ENCODE assay signal across 1 cellular context in genomic region chr9:104927912-104928740, GRCh38.
TF ChIP-seq lines count a peak whose summit lies in the region.

TSS of gene ABCA1 (minus strand) at chr9:104928155. CDS start at chr9:104903679, 24,476 bp downstream.

TF ChIP-seq in HepG2, 621 proteins besides CTCF, POLR2A, EP300 and RAD21 (continued from another document and continues in another):
- TF ChIP-seq ZNF766 (CRISPR knock-in tag; IDR thresholded peaks at IDR 0.05; ENCODE audit: borderline replicate concordance), result 0 out of 2 replicates have a peak, but pooled peaks have one; percentile 19
- peak; percentile 30 for TF ChIP-seq ASH2L (IDR thresholded peaks at IDR 0.05; ENCODE audit: insufficient read length, low read depth, low read length)
- TF ChIP-seq HDAC2 (CRISPR knock-in tag; IDR thresholded peaks at IDR 0.05), result 0 out of 2 replicates have a peak, but pooled peaks have one; percentile 9
- TF ChIP-seq DRAP1 (CRISPR knock-in tag; IDR thresholded peaks at IDR 0.05), result peak; percentile 94
- TF ChIP-seq ZSCAN31 (CRISPR knock-in tag; IDR thresholded peaks at IDR 0.05; ENCODE audit: low read depth), result 0 out of 2 replicates have a peak, but pooled peaks have one; percentile 10
- 0 out of 2 replicates have a peak, but pooled peaks have one; percentile 60 for TF ChIP-seq MTERF4 (CRISPR knock-in tag; IDR thresholded peaks at IDR 0.05)
- peak; percentile 44; the same call in 1 of the 2 replicates for TF ChIP-seq SP5 (CRISPR knock-in tag; IDR thresholded peaks at IDR 0.05; ENCODE audit: borderline replicate concordance, low read depth)
- TF ChIP-seq NR0B2 (CRISPR knock-in tag; IDR thresholded peaks at IDR 0.05), result no peak
- TF ChIP-seq KLF16 (CRISPR knock-in tag; IDR thresholded peaks at IDR 0.05), result peak in 1 of 2 experiments; percentile 64; a peak in 1 of 4 replicates
- TF ChIP-seq, protein P1, sequence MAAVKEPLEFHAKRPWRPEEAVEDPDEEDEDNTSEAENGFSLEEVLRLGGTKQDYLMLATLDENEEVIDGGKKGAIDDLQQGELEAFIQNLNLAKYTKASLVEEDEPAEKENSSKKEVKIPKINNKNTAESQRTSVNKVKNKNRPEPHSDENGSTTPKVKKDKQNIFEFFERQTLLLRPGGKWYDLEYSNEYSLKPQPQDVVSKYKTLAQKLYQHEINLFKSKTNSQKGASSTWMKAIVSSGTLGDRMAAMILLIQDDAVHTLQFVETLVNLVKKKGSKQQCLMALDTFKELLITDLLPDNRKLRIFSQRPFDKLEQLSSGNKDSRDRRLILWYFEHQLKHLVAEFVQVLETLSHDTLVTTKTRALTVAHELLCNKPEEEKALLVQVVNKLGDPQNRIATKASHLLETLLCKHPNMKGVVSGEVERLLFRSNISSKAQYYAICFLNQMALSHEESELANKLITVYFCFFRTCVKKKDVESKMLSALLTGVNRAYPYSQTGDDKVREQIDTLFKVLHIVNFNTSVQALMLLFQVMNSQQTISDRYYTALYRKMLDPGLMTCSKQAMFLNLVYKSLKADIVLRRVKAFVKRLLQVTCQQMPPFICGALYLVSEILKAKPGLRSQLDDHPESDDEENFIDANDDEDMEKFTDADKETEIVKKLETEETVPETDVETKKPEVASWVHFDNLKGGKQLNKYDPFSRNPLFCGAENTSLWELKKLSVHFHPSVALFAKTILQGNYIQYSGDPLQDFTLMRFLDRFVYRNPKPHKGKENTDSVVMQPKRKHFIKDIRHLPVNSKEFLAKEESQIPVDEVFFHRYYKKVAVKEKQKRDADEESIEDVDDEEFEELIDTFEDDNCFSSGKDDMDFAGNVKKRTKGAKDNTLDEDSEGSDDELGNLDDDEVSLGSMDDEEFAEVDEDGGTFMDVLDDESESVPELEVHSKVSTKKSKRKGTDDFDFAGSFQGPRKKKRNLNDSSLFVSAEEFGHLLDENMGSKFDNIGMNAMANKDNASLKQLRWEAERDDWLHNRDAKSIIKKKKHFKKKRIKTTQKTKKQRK (IDR thresholded peaks at IDR 0.05; ENCODE audit: low read length), result no peak
- TF ChIP-seq ATF7-NPFF (CRISPR knock-in tag; IDR thresholded peaks at IDR 0.05; ENCODE audit: low read depth), result 0 out of 2 replicates have a peak, but pooled peaks have one; percentile 27
- 0 out of 2 replicates have a peak, but pooled peaks have one; percentile 17 for TF ChIP-seq NFYB (CRISPR knock-in tag; IDR thresholded peaks at IDR 0.05)
- no peak for TF ChIP-seq TRAFD1 (CRISPR knock-in tag; IDR thresholded peaks at IDR 0.05; ENCODE audit: borderline replicate concordance)
- TF ChIP-seq HDAC1 (CRISPR knock-in tag; IDR thresholded peaks at IDR 0.05), result peak; percentile 72
- peak; percentile 46; the same call in 1 of the 2 replicates for TF ChIP-seq ZFX (CRISPR knock-in tag; IDR thresholded peaks at IDR 0.05; ENCODE audit: low read depth)
- 0 out of 2 replicates have a peak, but pooled peaks have one; percentile 42 for TF ChIP-seq MYPOP (CRISPR knock-in tag; IDR thresholded peaks at IDR 0.05)
- 0 out of 2 replicates have a peak, but pooled peaks have one; percentile 27 for TF ChIP-seq LBX2 (CRISPR knock-in tag; IDR thresholded peaks at IDR 0.05; ENCODE audit: borderline replicate concordance)
- peak; percentile 48; the same call in 1 of the 2 replicates for TF ChIP-seq ZNF772 (CRISPR knock-in tag; IDR thresholded peaks at IDR 0.05)
- 0 out of 2 replicates have a peak, but pooled peaks have one; percentile 41 for TF ChIP-seq NCOA1 (CRISPR knock-in tag; IDR thresholded peaks at IDR 0.05)
- 0 out of 2 replicates have a peak, but pooled peaks have one; percentile 53 for TF ChIP-seq ZNF430 (CRISPR knock-in tag; IDR thresholded peaks at IDR 0.05)
- no peak; the same call in 1 of the 2 replicates for TF ChIP-seq ELF3 (CRISPR knock-in tag; IDR thresholded peaks at IDR 0.05)
- TF ChIP-seq RNF2 (conservative IDR thresholded peaks at IDR 0.05; ENCODE audit: low read depth), result no peak
- TF ChIP-seq NFATC3 (CRISPR knock-in tag; IDR thresholded peaks at IDR 0.05), result no peak
- TF ChIP-seq, protein P2, sequence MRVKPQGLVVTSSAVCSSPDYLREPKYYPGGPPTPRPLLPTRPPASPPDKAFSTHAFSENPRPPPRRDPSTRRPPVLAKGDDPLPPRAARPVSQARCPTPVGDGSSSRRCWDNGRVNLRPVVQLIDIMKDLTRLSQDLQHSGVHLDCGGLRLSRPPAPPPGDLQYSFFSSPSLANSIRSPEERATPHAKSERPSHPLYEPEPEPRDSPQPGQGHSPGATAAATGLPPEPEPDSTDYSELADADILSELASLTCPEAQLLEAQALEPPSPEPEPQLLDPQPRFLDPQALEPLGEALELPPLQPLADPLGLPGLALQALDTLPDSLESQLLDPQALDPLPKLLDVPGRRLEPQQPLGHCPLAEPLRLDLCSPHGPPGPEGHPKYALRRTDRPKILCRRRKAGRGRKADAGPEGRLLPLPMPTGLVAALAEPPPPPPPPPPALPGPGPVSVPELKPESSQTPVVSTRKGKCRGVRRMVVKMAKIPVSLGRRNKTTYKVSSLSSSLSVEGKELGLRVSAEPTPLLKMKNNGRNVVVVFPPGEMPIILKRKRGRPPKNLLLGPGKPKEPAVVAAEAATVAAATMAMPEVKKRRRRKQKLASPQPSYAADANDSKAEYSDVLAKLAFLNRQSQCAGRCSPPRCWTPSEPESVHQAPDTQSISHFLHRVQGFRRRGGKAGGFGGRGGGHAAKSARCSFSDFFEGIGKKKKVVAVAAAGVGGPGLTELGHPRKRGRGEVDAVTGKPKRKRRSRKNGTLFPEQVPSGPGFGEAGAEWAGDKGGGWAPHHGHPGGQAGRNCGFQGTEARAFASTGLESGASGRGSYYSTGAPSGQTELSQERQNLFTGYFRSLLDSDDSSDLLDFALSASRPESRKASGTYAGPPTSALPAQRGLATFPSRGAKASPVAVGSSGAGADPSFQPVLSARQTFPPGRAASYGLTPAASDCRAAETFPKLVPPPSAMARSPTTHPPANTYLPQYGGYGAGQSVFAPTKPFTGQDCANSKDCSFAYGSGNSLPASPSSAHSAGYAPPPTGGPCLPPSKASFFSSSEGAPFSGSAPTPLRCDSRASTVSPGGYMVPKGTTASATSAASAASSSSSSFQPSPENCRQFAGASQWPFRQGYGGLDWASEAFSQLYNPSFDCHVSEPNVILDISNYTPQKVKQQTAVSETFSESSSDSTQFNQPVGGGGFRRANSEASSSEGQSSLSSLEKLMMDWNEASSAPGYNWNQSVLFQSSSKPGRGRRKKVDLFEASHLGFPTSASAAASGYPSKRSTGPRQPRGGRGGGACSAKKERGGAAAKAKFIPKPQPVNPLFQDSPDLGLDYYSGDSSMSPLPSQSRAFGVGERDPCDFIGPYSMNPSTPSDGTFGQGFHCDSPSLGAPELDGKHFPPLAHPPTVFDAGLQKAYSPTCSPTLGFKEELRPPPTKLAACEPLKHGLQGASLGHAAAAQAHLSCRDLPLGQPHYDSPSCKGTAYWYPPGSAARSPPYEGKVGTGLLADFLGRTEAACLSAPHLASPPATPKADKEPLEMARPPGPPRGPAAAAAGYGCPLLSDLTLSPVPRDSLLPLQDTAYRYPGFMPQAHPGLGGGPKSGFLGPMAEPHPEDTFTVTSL (CRISPR knock-in tag; IDR thresholded peaks at IDR 0.05; ENCODE audit: borderline replicate concordance), result 0 out of 2 replicates have a peak, but pooled peaks have one; percentile 20
- no peak for TF ChIP-seq NONO (IDR thresholded peaks at IDR 0.05)
- no peak for TF ChIP-seq NONO (CRISPR knock-in tag; conservative IDR thresholded peaks at IDR 0.05)
- TF ChIP-seq ZNF576 (CRISPR knock-in tag; IDR thresholded peaks at IDR 0.05), result 0 out of 2 replicates have a peak, but pooled peaks have one; percentile 57
- TF ChIP-seq MYC (CRISPR knock-in tag; IDR thresholded peaks at IDR 0.05; ENCODE audit: borderline replicate concordance), result peak; percentile 48
- TF ChIP-seq SOX5 (CRISPR knock-in tag; IDR thresholded peaks at IDR 0.05; ENCODE audit: borderline replicate concordance), result peak; percentile 1; the same call in 1 of the 2 replicates
- no peak for TF ChIP-seq NBN (conservative IDR thresholded peaks at IDR 0.05)
- TF ChIP-seq ZNF570 (CRISPR knock-in tag; IDR thresholded peaks at IDR 0.05; ENCODE audit: borderline replicate concordance), result no peak
- TF ChIP-seq TMF1 (CRISPR knock-in tag; IDR thresholded peaks at IDR 0.05; ENCODE audit: low read depth), result 0 out of 2 replicates have a peak, but pooled peaks have one; percentile 49
- TF ChIP-seq ZNF138 (CRISPR knock-in tag; IDR thresholded peaks at IDR 0.05; ENCODE audit: low read depth), result no peak
- no peak for TF ChIP-seq ZNF776 (CRISPR knock-in tag; IDR thresholded peaks at IDR 0.05)
- no peak for TF ChIP-seq ZFP36L2 (CRISPR knock-in tag; IDR thresholded peaks at IDR 0.05)
- no peak for TF ChIP-seq ZXDC (CRISPR knock-in tag; IDR thresholded peaks at IDR 0.05)
- TF ChIP-seq TEAD3 (CRISPR knock-in tag; optimal IDR thresholded peaks at IDR 0.05; ENCODE audit: borderline replicate concordance), result peak; percentile 14
- peak; percentile 22; the same call in 1 of the 2 replicates for TF ChIP-seq SMAD3 (CRISPR knock-in tag; IDR thresholded peaks at IDR 0.05)
- TF ChIP-seq CEBPG (CRISPR knock-in tag; IDR thresholded peaks at IDR 0.05), result peak; percentile 35
- TF ChIP-seq GABPB1 (CRISPR knock-in tag; IDR thresholded peaks at IDR 0.05), result peak; percentile 37
- TF ChIP-seq RORA (CRISPR knock-in tag; IDR thresholded peaks at IDR 0.05), result no peak
- no peak for TF ChIP-seq ZNF331 (CRISPR knock-in tag; IDR thresholded peaks at IDR 0.05)
- TF ChIP-seq SMC3 (IDR thresholded peaks at IDR 0.05; ENCODE audit: low read length), result no peak
- no peak for TF ChIP-seq GTF3A (CRISPR knock-in tag; conservative IDR thresholded peaks at IDR 0.05)
- peak; percentile 81 for TF ChIP-seq SAP130 (CRISPR knock-in tag; IDR thresholded peaks at IDR 0.05; ENCODE audit: low read depth)
- TF ChIP-seq MED1 (CRISPR knock-in tag; IDR thresholded peaks at IDR 0.05), result peak; percentile 72; the same call in 1 of the 2 replicates
- TF ChIP-seq FOXA1 (IDR thresholded peaks at IDR 0.05), result no peak
- TF ChIP-seq FOXA1 (CRISPR knock-in tag; IDR thresholded peaks at IDR 0.05), result 0 out of 2 replicates have a peak, but pooled peaks have one; percentile 16
- peak; percentile 50 for TF ChIP-seq ZNF501 (CRISPR knock-in tag; IDR thresholded peaks at IDR 0.05)
- 0 out of 2 replicates have a peak, but pooled peaks have one; percentile 45 for TF ChIP-seq BCL6 (CRISPR knock-in tag; IDR thresholded peaks at IDR 0.05)
